Comparison of ENCODE assay signal across 8 cellular contexts in genomic region chr1:212608956-212609700, GRCh38. TPM values are rescaled to one million over a fixed set of nuclear protein-coding genes. Genes with fewer than 3 reads are reported as not detected.
DNase-seq lines count a peak whose midpoint lies in the region; TF ChIP-seq lines count a peak whose summit lies in the region.

No MANE protein-coding gene starts in this region.

- no peaks in the 10 kb centered on the region for H3K9me2 ChIP-seq in GM23248 (ENCODE audit: insufficient read depth)
- H3K9me2 ChIP-seq in MM.1S (replicated peaks; ENCODE audit: insufficient read depth, low read length), result no peaks in the 10 kb centered on the region

- peak overlapping the region; percentile 95 for H3K9ac ChIP-seq in GM23248
- H3K9ac ChIP-seq in MM.1S (ENCODE audit: low read length), result peak overlapping the region; percentile 98

- CTCF ChIA-PET in activated CD4-positive, alpha-beta T cell treated with anti-CD3 and anti-CD28 coated beads, Interleukin-2, amount 10 ng/mL, durations not matched to agents 7 days and 5 days (lab: Charles Lee), result interaction anchor here (0.8 to 2.3 kb wide), 5 partner anchors 12 to 132 kb away, joined by 3 to 10 read pairs (median 5); no protein-coding TSS in a partner anchor

- H2AFZ ChIP-seq in GM23248 (peak overlapping the region; percentile 46; the same call in 1 of the 2 replicates), MM.1S (ENCODE audit: low read length) (peak overlapping the region; percentile 43)

- no peaks in the 10 kb centered on the region for H3K9me3 Mint-ChIP-seq in activated CD4-positive, alpha-beta T cell treated with anti-CD3 and anti-CD28 coated beads, Interleukin-2, amount 10 ng/mL, durations not matched to agents 7 days and 5 days

- peak overlapping the region; percentile 92 for H3K4me2 ChIP-seq in GM23248 (ENCODE audit: unreplicated experiment)
- H3K4me2 ChIP-seq in MM.1S (ENCODE audit: low read depth, low read length), result peak overlapping the region; percentile 98

- H3F3A ChIP-seq in GM23248 (ENCODE audit: insufficient read depth) (peaks cover 30% of the 10 kb centered on the region), MM.1S (ENCODE audit: insufficient read depth, low read length) (peaks cover 35% of the 10 kb centered on the region)

- WGBS in GM23248 (ENCODE audit: low coverage in 1 of 2, low lambda C conversion rate in 2 of 2, missing lambda C conversion rate in 2 of 2), 2 experiments, result 1% methylated on average over 28 to 74 of the region's 76 CpGs
- 0% methylated on average over 75 of the region's 76 CpGs for WGBS in ectodermal cell, 2 experiments

- peak; percentile 48 for TF ChIP-seq CTCF in MM.1S (IDR thresholded peaks at IDR 0.05; ENCODE audit: low read length)

- H3K4me3 Mint-ChIP-seq in activated CD4-positive, alpha-beta T cell treated with anti-CD3 and anti-CD28 coated beads, Interleukin-2, amount 10 ng/mL, durations not matched to agents 7 days and 5 days, result peak overlapping the region; percentile 93

- H3K36me3 ChIP-seq in GM23248 (ENCODE audit: low read depth), result no peaks in the 10 kb centered on the region
- H3K36me3 ChIP-seq in MM.1S (replicated peaks; ENCODE audit: insufficient read depth, low read length), result no peaks in the 10 kb centered on the region
- no peaks in the 10 kb centered on the region for H3K36me3 ChIP-seq in ectodermal cell (ENCODE audit: control insufficient read depth, insufficient read depth, low read length)

- H3K4me1 Mint-ChIP-seq in activated CD4-positive, alpha-beta T cell treated with anti-CD3 and anti-CD28 coated beads, Interleukin-2, amount 10 ng/mL, durations not matched to agents 7 days and 5 days, result peaks cover 65% of the 10 kb centered on the region

- H3K36me3 Mint-ChIP-seq in activated CD4-positive, alpha-beta T cell treated with anti-CD3 and anti-CD28 coated beads, Interleukin-2, amount 10 ng/mL, durations not matched to agents 7 days and 5 days (ENCODE audit: low read depth), result peaks cover 11% of the 10 kb centered on the region

- peaks cover 39% of the 10 kb centered on the region for H3K27me3 ChIP-seq in GM23248 (replicated peaks; ENCODE audit: insufficient read depth)
- H3K27me3 ChIP-seq in MM.1S (replicated peaks; ENCODE audit: insufficient read depth, low read length), result peaks cover 17% of the 10 kb centered on the region
- peaks cover 53% of the 10 kb centered on the region for H3K27me3 ChIP-seq in ectodermal cell (ENCODE audit: control insufficient read depth, insufficient read depth, low read length, poor library complexity, severe bottlenecking)

- DNase-seq in ELR (ENCODE audit: low read depth) (peak; percentile 68), GM23248 (peak; percentile 79), MM.1S (peak; percentile 81), medulla oblongata (ENCODE audit: extremely low spot score) (peak; percentile 57), middle frontal gyrus (ENCODE audit: extremely low spot score, low spot score) (no peak)
- peak; percentile 76 for DNase-seq in activated CD4-positive, alpha-beta T cell treated with anti-CD3 and anti-CD28 coated beads, Interleukin-2, amount 10 ng/mL, durations not matched to agents 7 days and 5 days
- DNase-seq in stimulated activated CD8-positive, alpha-beta memory T cell treated with anti-CD3 and anti-CD28 coated beads, Interleukin-15, amount 100 ng/mL, for 48 hours (ENCODE audit: low read depth in 2 of 2), result peak; percentile 12 to 25

- POLR2A ChIA-PET in activated CD4-positive, alpha-beta T cell treated with anti-CD3 and anti-CD28 coated beads, Interleukin-2, amount 10 ng/mL, durations not matched to agents 7 days and 5 days (lab: Charles Lee), result interaction anchor here (0.6 to 1.0 kb wide), 6 partner anchors 29 to 249 kb away, joined by 3 to 6 read pairs (median 3); no protein-coding TSS in a partner anchor

- peak overlapping the region; percentile 82 for H3K27ac ChIP-seq in GM23248
- H3K27ac ChIP-seq in MM.1S (ENCODE audit: low read length), result peak overlapping the region; percentile 96
- peak overlapping the region; percentile 93 for H3K27ac ChIP-seq in ectodermal cell (ENCODE audit: insufficient read depth, low read depth, low read length, poor library complexity, severe bottlenecking)

- H3K27me3 Mint-ChIP-seq in activated CD4-positive, alpha-beta T cell treated with anti-CD3 and anti-CD28 coated beads, Interleukin-2, amount 10 ng/mL, durations not matched to agents 7 days and 5 days, result peaks cover 32% of the 10 kb centered on the region

- H4K20me1 ChIP-seq in GM23248 (ENCODE audit: insufficient read depth), result no peaks in the 10 kb centered on the region
- no peaks in the 10 kb centered on the region for H4K20me1 ChIP-seq in MM.1S (ENCODE audit: insufficient read depth, low read length)

- H3K4me1 ChIP-seq in GM23248 (ENCODE audit: insufficient read depth) (peaks cover 20% of the 10 kb centered on the region), MM.1S (ENCODE audit: low read length) (peaks cover 39% of the 10 kb centered on the region), ectodermal cell (ENCODE audit: control insufficient read depth, insufficient read depth, low read length) (peaks cover 66% of the 10 kb centered on the region)

- no peaks in the 10 kb centered on the region for H3K9me3 ChIP-seq in GM23248 (ENCODE audit: low read depth)
- no peaks in the 10 kb centered on the region for H3K9me3 ChIP-seq in MM.1S (replicated peaks; ENCODE audit: insufficient read depth, low read length)
- H3K9me3 ChIP-seq in ectodermal cell (ENCODE audit: control insufficient read depth, low read length), result no peaks in the 10 kb centered on the region

- H3K4me3 ChIP-seq in GM23248 (peak overlapping the region; percentile 78), MM.1S (ENCODE audit: low read length) (peak overlapping the region; percentile 82), ectodermal cell (ENCODE audit: insufficient read depth, low read depth, low read length) (peak overlapping the region; percentile 75)

- H3K27ac Mint-ChIP-seq in activated CD4-positive, alpha-beta T cell treated with anti-CD3 and anti-CD28 coated beads, Interleukin-2, amount 10 ng/mL, durations not matched to agents 7 days and 5 days, result peak overlapping the region; percentile 98

- H3K79me2 ChIP-seq in GM23248 (ENCODE audit: insufficient read depth) (0 out of 2 replicates have a peak, but pooled peaks cover 6% of the 10 kb centered on the region), MM.1S (ENCODE audit: low read length) (peaks cover 49% of the 10 kb centered on the region)

- in situ Hi-C loops in GM23248 (cut with MboI), result no loop called here

RNA-seq across cellular contexts. Expression of gene ATF3, which starts 0.6 kb away (rescaled TPM):
- total RNA-seq in GM23248 (2014; rRNA removed; shearing (Covaris generic)), result 0.86 and 4.9 TPM in 2 replicates
- 1.5 and 1.7 TPM in 2 replicates for polyA plus RNA-seq in GM23248 (2016; fragmentation: Nextera tagmentation; extraction: Ambion mirVana)
- 10 to 100 TPM; 10.0 to 13.0 TPM for total RNA-seq in activated CD4-positive, alpha-beta T cell treated with anti-CD3 and anti-CD28 coated beads, Interleukin-2, amount 10 ng/mL, durations not matched to agents 7 days and 5 days
- 37.0 TPM for polyA plus RNA-seq in ectodermal cell (2013, experiment 1 of 4)
- 42.6 TPM for polyA plus RNA-seq in ectodermal cell (2013, experiment 2 of 4)
- 26.2 TPM for polyA plus RNA-seq in ectodermal cell (2013, experiment 3 of 4)
- polyA plus RNA-seq in ectodermal cell (2013, experiment 4 of 4), result 36.8 TPM
